In the genomic region with DNA sequence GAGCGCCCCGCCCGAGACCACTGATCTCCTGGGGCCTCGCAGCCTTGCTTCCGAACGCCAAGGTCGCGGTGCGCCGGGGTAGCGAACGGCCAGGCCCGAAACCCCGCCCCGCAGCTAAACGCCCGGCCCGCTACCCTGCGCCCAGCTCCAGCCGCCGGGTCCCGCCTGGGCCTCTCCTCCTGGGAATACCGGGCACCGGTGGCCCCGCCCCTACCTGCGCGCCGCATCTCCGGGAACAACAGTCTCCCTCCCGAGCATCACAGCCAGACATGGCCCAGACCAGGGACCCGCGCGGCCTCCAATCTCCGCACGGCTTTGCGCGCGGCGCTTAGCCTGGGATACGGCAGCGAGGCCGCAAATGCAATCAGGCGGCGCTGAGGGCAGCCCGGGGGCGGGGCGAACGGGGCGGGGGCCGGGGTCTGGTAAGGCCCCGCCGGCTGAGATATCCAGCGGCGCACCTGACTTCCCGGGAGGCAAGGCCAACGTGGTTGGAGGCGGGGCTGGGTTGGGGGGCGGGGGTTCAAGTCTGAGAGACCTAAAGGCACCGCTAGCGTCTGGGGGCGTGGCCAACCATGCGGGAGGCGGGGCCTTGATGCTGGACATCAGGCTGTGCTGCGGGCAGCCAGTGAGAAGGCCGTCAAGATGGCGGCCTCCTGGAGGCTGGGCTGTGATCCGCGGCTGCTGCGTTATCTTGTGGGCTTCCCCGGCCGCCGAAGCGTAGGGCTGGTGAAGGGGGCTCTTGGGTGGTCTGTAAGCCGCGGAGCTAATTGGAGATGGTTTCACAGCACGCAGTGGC, we compare ENCODE assay signal across 1 cellular context.
TF ChIP-seq lines count a peak whose summit lies in the region.

Gene APIP, minus strand, starts transcription at position 366 of the 796 bp plus-strand sequence. Its CDS starts 95 bp downstream, at position 271.
Gene PDHX, plus strand, starts transcription at position 605 of the 796 bp plus-strand sequence. Its CDS starts 38 bp downstream, at position 643.

TF ChIP-seq in HepG2, 621 proteins besides CTCF, POLR2A, EP300 and RAD21 (continued from another document and continues in another):
- TF ChIP-seq ISL2 (CRISPR knock-in tag; IDR thresholded peaks at IDR 0.05) (peak; percentile 77), STAT5B (CRISPR knock-in tag; IDR thresholded peaks at IDR 0.05) (no peak; the same call in 1 of the 2 replicates), ZBTB2 (CRISPR knock-in tag; IDR thresholded peaks at IDR 0.05; ENCODE audit: low read depth) (peak; percentile 95), ZNF281 (CRISPR knock-in tag; IDR thresholded peaks at IDR 0.05; ENCODE audit: borderline replicate concordance) (no peak), ZIK1 (CRISPR knock-in tag; IDR thresholded peaks at IDR 0.05; ENCODE audit: borderline replicate concordance, low read depth) (no peak; the same call in 1 of the 2 replicates), MED13 (CRISPR knock-in tag; IDR thresholded peaks at IDR 0.05) (peak; percentile 81), BRD4 (CRISPR knock-in tag; IDR thresholded peaks at IDR 0.05) (peak; percentile 48), ZBTB33 (CRISPR knock-in tag; IDR thresholded peaks at IDR 0.05) (no peak), ZNF784 (CRISPR knock-in tag; IDR thresholded peaks at IDR 0.05; ENCODE audit: borderline replicate concordance) (no peak), PHF8 (CRISPR knock-in tag; IDR thresholded peaks at IDR 0.05) (peak; percentile 96), ZNF30 (CRISPR knock-in tag; IDR thresholded peaks at IDR 0.05) (no peak), PATZ1 (CRISPR knock-in tag; IDR thresholded peaks at IDR 0.05) (peak; percentile 74; the same call in 1 of the 2 replicates), DBP (CRISPR knock-in tag; IDR thresholded peaks at IDR 0.05; ENCODE audit: not compliant biosample characterization) (peak; percentile 45), ZSCAN9 (CRISPR knock-in tag; IDR thresholded peaks at IDR 0.05; ENCODE audit: borderline replicate concordance) (no peak; the same call in none of the 2 replicates), TBX2 (CRISPR knock-in tag; IDR thresholded peaks at IDR 0.05; ENCODE audit: borderline replicate concordance) (peak; percentile 87), GATA4 (IDR thresholded peaks at IDR 0.05; ENCODE audit: borderline replicate concordance, low read depth) (0 out of 2 replicates have a peak, but pooled peaks have one; percentile 44), ZEB1 (IDR thresholded peaks at IDR 0.05; ENCODE audit: insufficient replicate concordance, low read depth) (peak; percentile 68), ZNF547 (CRISPR knock-in tag; IDR thresholded peaks at IDR 0.05) (peak; percentile 84; the same call in 1 of the 2 replicates)
- TF ChIP-seq, protein P1, sequence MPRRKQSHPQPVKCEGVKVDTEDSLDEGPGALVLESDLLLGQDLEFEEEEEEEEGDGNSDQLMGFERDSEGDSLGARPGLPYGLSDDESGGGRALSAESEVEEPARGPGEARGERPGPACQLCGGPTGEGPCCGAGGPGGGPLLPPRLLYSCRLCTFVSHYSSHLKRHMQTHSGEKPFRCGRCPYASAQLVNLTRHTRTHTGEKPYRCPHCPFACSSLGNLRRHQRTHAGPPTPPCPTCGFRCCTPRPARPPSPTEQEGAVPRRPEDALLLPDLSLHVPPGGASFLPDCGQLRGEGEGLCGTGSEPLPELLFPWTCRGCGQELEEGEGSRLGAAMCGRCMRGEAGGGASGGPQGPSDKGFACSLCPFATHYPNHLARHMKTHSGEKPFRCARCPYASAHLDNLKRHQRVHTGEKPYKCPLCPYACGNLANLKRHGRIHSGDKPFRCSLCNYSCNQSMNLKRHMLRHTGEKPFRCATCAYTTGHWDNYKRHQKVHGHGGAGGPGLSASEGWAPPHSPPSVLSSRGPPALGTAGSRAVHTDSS (CRISPR knock-in tag; conservative IDR thresholded peaks at IDR 0.05): no peak
- TF ChIP-seq, protein P2, sequence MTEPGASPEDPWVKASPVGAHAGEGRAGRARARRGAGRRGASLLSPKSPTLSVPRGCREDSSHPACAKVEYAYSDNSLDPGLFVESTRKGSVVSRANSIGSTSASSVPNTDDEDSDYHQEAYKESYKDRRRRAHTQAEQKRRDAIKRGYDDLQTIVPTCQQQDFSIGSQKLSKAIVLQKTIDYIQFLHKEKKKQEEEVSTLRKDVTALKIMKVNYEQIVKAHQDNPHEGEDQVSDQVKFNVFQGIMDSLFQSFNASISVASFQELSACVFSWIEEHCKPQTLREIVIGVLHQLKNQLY (CRISPR knock-in tag; IDR thresholded peaks at IDR 0.05): no peak
- TF ChIP-seq, protein P3, sequence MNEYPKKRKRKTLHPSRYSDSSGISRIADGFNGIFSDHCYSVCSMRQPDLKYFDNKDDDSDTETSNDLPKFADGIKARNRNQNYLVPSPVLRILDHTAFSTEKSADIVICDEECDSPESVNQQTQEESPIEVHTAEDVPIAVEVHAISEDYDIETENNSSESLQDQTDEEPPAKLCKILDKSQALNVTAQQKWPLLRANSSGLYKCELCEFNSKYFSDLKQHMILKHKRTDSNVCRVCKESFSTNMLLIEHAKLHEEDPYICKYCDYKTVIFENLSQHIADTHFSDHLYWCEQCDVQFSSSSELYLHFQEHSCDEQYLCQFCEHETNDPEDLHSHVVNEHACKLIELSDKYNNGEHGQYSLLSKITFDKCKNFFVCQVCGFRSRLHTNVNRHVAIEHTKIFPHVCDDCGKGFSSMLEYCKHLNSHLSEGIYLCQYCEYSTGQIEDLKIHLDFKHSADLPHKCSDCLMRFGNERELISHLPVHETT (CRISPR knock-in tag; conservative IDR thresholded peaks at IDR 0.05): peak; percentile 96
- TF ChIP-seq, protein P4, sequence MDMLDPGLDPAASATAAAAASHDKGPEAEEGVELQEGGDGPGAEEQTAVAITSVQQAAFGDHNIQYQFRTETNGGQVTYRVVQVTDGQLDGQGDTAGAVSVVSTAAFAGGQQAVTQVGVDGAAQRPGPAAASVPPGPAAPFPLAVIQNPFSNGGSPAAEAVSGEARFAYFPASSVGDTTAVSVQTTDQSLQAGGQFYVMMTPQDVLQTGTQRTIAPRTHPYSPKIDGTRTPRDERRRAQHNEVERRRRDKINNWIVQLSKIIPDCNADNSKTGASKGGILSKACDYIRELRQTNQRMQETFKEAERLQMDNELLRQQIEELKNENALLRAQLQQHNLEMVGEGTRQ (IDR thresholded peaks at IDR 0.05; ENCODE audit: low read depth, low read length): no peak
- TF ChIP-seq, protein P4 (CRISPR knock-in tag; IDR thresholded peaks at IDR 0.05; ENCODE audit: borderline replicate concordance): no peak; the same call in 1 of the 2 replicates
